Comparison of ENCODE assay signal across 22 cellular contexts in genomic region chr10:120436431-120437142, GRCh38. TPM values are rescaled to one million over a fixed set of nuclear protein-coding genes. Genes with fewer than 3 reads are reported as not detected.
DNase-seq lines count a peak whose midpoint lies in the region; ATAC-seq, FAIRE-seq and TF ChIP-seq lines count a peak whose summit lies in the region.
"Had no signal": no experiment of that assay in that cellular context is flagged by ENCODE, and none has a peak within 500 bp of the region (broad histone marks: within the 10 kb centered on the region; RNA-seq: fewer than 3 reads in every experiment).

No MANE protein-coding gene starts in this region.

- H3K27ac ChIP-seq in HepG2 (ENCODE audit: extremely low read length, insufficient read depth, low read length) (no peak overlapping the region), right lobe of liver (no peak overlapping the region), Panc1 (ENCODE audit: low read length) (no peak overlapping the region)
- H3K27ac ChIP-seq: adrenal gland, stomach, uterus had no signal

- H3K36me3 ChIP-seq in HepG2 (replicated peaks in 1 of 2; ENCODE audit: control insufficient read depth in 1 of 2, insufficient read depth in 2 of 2, low read length in 2 of 2) (no peaks in the 10 kb centered on the region), right lobe of liver (no peaks in the 10 kb centered on the region), Panc1 (ENCODE audit: control insufficient read depth, insufficient read depth, low read length) (no peaks in the 10 kb centered on the region)
- H3K36me3 ChIP-seq: adrenal gland, stomach, uterus had no signal

- H3K4me3 ChIP-seq in HepG2 (replicated peaks in 1 of 3; ENCODE audit: insufficient read depth in 1 of 3, low read depth in 2 of 3, low read length in 3 of 3), result no peak overlapping the region
- no peak overlapping the region for H3K4me3 ChIP-seq in right lobe of liver
- no peak overlapping the region for H3K4me3 ChIP-seq in Panc1 (ENCODE audit: low read depth in 2 of 2, low read length in 2 of 2)
- H3K4me3 ChIP-seq in epithelial cell of esophagus (ENCODE audit: low read length), result no peak overlapping the region
- H3K4me3 ChIP-seq: adrenal gland, stomach, uterus had no signal

- H2AFZ ChIP-seq in HepG2 (ENCODE audit: low read length), result no peak overlapping the region

- FAIRE-seq in HepG2 (lab: Jason Lieb, UNC) (no peak), urothelium cell line (lab: Jason Lieb, UNC) (peak; percentile 46)
- FAIRE-seq: frontal cortex, GM12892 had no signal

- intact Hi-C loops in HepG2 (cut with micrococcal nuclease; ENCODE audit: unreplicated experiment), result no loop called here
- intact Hi-C loops in right lobe of liver (cut with DNase I), result no loop called here
- intact Hi-C loops in Panc1 (cut with micrococcal nuclease; ENCODE audit: unreplicated experiment), result no loop called here

- no peaks in the 10 kb centered on the region for H3K79me2 ChIP-seq in HepG2 (ENCODE audit: insufficient read depth, low read length)

- DNase-seq in HepG2 (ENCODE audit: low spot score) (no peak), right lobe of liver (no peak), Panc1 (ENCODE audit: low read depth, low spot score) (no peak), epithelial cell of esophagus (ENCODE audit: low read depth) (no peak), urothelium cell line (ENCODE audit: low spot score) (no peak), GM20000 (ENCODE audit: low spot score) (no peak)
- DNase-seq: adrenal gland, endodermal cell, H7, KBM-7, NCI-H1092, NCI-H774, stomach, uterus had no signal

- H3K4me1 ChIP-seq in HepG2 (ENCODE audit: insufficient read depth, low read length) (no peaks in the 10 kb centered on the region), right lobe of liver (no peaks in the 10 kb centered on the region), Panc1 (ENCODE audit: control insufficient read depth, insufficient read depth, low read length) (no peaks in the 10 kb centered on the region)
- H3K4me1 ChIP-seq: adrenal gland, stomach, uterus had no signal

- TF ChIP-seq CTCF in HepG2 (CRISPR knock-in tag; IDR thresholded peaks at IDR 0.05) (no peak), right lobe of liver (IDR thresholded peaks at IDR 0.05) (peak in 1 of 4 donors; percentile 7), Panc1 (IDR thresholded peaks at IDR 0.05) (peak; percentile 32), epithelial cell of esophagus (IDR thresholded peaks at IDR 0.05; ENCODE audit: insufficient read depth, low read depth, low read length, missing control alignments) (peak; percentile 26), GM20000 (IDR thresholded peaks at IDR 0.05; ENCODE audit: extremely low read depth, missing control alignments) (no peak)

- CTCF ChIA-PET in HepG2 (lab: Yijun Ruan, JAX; ENCODE audit: low intra/inter-chr PET ratio, low total read pairs), result no interaction called here
- CTCF ChIA-PET in Panc1 (lab: Charles Lee), result interaction anchor here (0.5 kb wide), 1 partner anchor 345 kb away, joined by 7 read pairs; no protein-coding TSS in a partner anchor

- no peak for TF ChIP-seq EP300 in HepG2 (IDR thresholded peaks at IDR 0.05; ENCODE audit: low read depth in 2 of 2, low read length in 2 of 2)
- no peak for TF ChIP-seq EP300 in HepG2 (CRISPR knock-in tag; IDR thresholded peaks at IDR 0.05; ENCODE audit: borderline replicate concordance)

- no peak overlapping the region for H3K9ac ChIP-seq in HepG2 (ENCODE audit: insufficient read depth, low read depth, low read length)

- no peak for TF ChIP-seq RAD21 in HepG2 (CRISPR knock-in tag; IDR thresholded peaks at IDR 0.05)

- H3K27me3 ChIP-seq in HepG2 (ENCODE audit: control insufficient read depth in 1 of 2, insufficient read depth in 2 of 2, low read length in 2 of 2), result peaks cover 0 to 3% of the 10 kb centered on the region in 2 experiments; a peak in 2 of 5 replicates
- H3K27me3 ChIP-seq in right lobe of liver, result no peaks in the 10 kb centered on the region
- no peaks in the 10 kb centered on the region; the same call in 1 of the 2 replicates for H3K27me3 ChIP-seq in Panc1 (ENCODE audit: control insufficient read depth, insufficient read depth, low read length)
- H3K27me3 ChIP-seq: adrenal gland, uterus had no signal

- H3K4me2 ChIP-seq in HepG2 (ENCODE audit: low read depth, low read length), result no peak overlapping the region

- H3K9me3 ChIP-seq in HepG2 (ENCODE audit: low read length) (no peaks in the 10 kb centered on the region), right lobe of liver (no peaks in the 10 kb centered on the region), Panc1 (ENCODE audit: control insufficient read depth, insufficient read depth, low read depth, low read length) (no peaks in the 10 kb centered on the region)
- H3K9me3 ChIP-seq: adrenal gland, stomach, uterus had no signal

- H4K20me1 ChIP-seq in HepG2 (ENCODE audit: insufficient read depth, low read length), result no peaks in the 10 kb centered on the region

- POLR2A ChIA-PET in HepG2 (lab: Yijun Ruan, JAX) (no interaction called here), Panc1 (lab: Charles Lee) (no interaction called here)

- in situ Hi-C loops in HepG2 (cut with HindIII; ENCODE audit: extremely low pct_ligation_motif_present, low pct_unique_long_range_greater_than_20kb) (no loop called here), Panc1 (cut with HindIII; ENCODE audit: low pct_unique_long_range_greater_than_20kb, low sequenced_read_pairs) (no loop called here)

- BruUV-seq in HepG2 (replicated peaks; lab: Mats Ljungman, UMichigan) (no TSS peak), Panc1 (replicated peaks; lab: Mats Ljungman, UMichigan) (no TSS peak)

- WGBS in HepG2 (ENCODE audit: low lambda C conversion rate), result 9% methylated on average over 6 of the region's 7 CpGs
- WGBS in right lobe of liver (ENCODE audit: insufficient coverage, low coverage, low lambda C conversion rate, missing lambda C conversion rate), result 72% methylated on average over 7 of the region's 7 CpGs

- TF ChIP-seq POLR2A in HepG2 (IDR thresholded peaks at IDR 0.05; ENCODE audit: insufficient read depth in 1 of 2, low read depth in 2 of 2, low read length in 2 of 2) (no peak), right lobe of liver (IDR thresholded peaks at IDR 0.05) (no peak)

- ATAC-seq in HepG2 (no peak), right lobe of liver (no peak), Panc1 (no peak), HG02852 (IDR thresholded peaks at IDR 0.05; ENCODE audit: unreplicated experiment) (no peak), HG03097 (IDR thresholded peaks at IDR 0.05; ENCODE audit: low FRiP score, unreplicated experiment) (no peak)
- ATAC-seq: activated CD4-positive, CD25-positive, alpha-beta regulatory T cell treated with anti-CD3 and anti-CD28 coated beads, Interleukin-2, amount 50 U/mL, for 24 hours; activated T-helper 17 cell treated with anti-CD3 and anti-CD28 coated beads, Interleukin-2, amount 50 U/mL, for 72 hours; Right ventricle myocardium inferior had no signal

TF ChIP-seq in HepG2, 621 proteins besides CTCF, POLR2A, EP300 and RAD21:
- TF ChIP-seq MNT (IDR thresholded peaks at IDR 0.05), result peak; percentile 45; the same call in 1 of the 2 replicates
- TF ChIP-seq BRD4 (CRISPR knock-in tag; IDR thresholded peaks at IDR 0.05), result no peak
TF ChIP-seq in HepG2: peak in this region for 1.

RNA-seq across cellular contexts. Expression of gene PLPP4, which starts 20.4 kb away (rescaled TPM):
- total RNA-seq in HepG2 (2016; rRNA removed; fragmentation: Illumina TruSeq; extraction: Trizol) (not detected in 2 replicates), right lobe of liver (under 1 TPM in 5 of 6 experiments, not detected in 1; 0.35 to 0.81 (median 0.37) TPM), Panc1 (2021; ENCODE audit: unreplicated experiment) (0.18 TPM)
- not detected in 2 replicates for total RNA-seq in HepG2 (2016; cell fraction: cytosol; rRNA removed; fragmentation: Illumina TruSeq; extraction: Trizol; ENCODE audit: low read depth)
- not detected in 2 replicates for total RNA-seq in HepG2 (2016; cell fraction: insoluble cytoplasmic fraction; rRNA removed; fragmentation: Illumina TruSeq; extraction: Trizol)
- not detected in 2 replicates for total RNA-seq in HepG2 (2016; cell fraction: membrane; rRNA removed; fragmentation: Illumina TruSeq; extraction: Trizol)
- total RNA-seq in HepG2 (2016; cell fraction: nucleus; rRNA removed; fragmentation: Illumina TruSeq; extraction: Trizol), result not detected in 2 replicates
- polyA plus RNA-seq in HepG2 (2011; rRNA removed), result not detected in 2 replicates
- not detected in 2 replicates for polyA plus RNA-seq in HepG2 (2011; cell fraction: cytosol; rRNA removed)
- not detected in 2 replicates for polyA plus RNA-seq in HepG2 (2011; cell fraction: nucleus; rRNA removed)
- polyA plus RNA-seq in HepG2 (2012), result not detected in 2 replicates
- polyA plus RNA-seq in HepG2 (2016; cell fraction: cytosol; fragmentation: Illumina TruSeq; extraction: Trizol; ENCODE audit: low read depth), result not detected in 2 replicates
- not detected in 2 replicates for polyA plus RNA-seq in HepG2 (2016; cell fraction: insoluble cytoplasmic fraction; fragmentation: Illumina TruSeq; extraction: Trizol; ENCODE audit: low read depth)
- not detected in 2 replicates for polyA plus RNA-seq in HepG2 (2016; cell fraction: membrane; fragmentation: Illumina TruSeq; extraction: Trizol; ENCODE audit: low read depth)
- polyA plus RNA-seq in HepG2 (2016; cell fraction: nucleus; fragmentation: Illumina TruSeq; extraction: Trizol; ENCODE audit: insufficient read depth, low read depth), result not detected in 2 replicates
- not detected in 2 replicates for polyA minus RNA-seq in HepG2 (2011; rRNA and poly(A)+ RNA removed; ENCODE audit: low replicate concordance)
- not detected in 2 replicates for polyA minus RNA-seq in HepG2 (2011; cell fraction: cytosol; rRNA and poly(A)+ RNA removed)
- polyA minus RNA-seq in HepG2 (2011; cell fraction: nucleus; rRNA and poly(A)+ RNA removed), result not detected in 2 replicates
- polyA plus RNA-seq in Panc1 (2012; ENCODE audit: insufficient read length), result not detected
- total RNA-seq: activated T-helper 17 cell treated with anti-CD3 and anti-CD28 coated beads, Interleukin-2, amount 50 U/mL, for 72 hours; adrenal gland; G401; Right ventricle myocardium inferior; stomach had no signal
- polyA plus RNA-seq: stomach had no signal

Comparison
In these comparisons a context has a peak if more than half of its experiments do, and no peak if none do; other contexts are left out.
1. CTCF ChIP-seq: peak in Panc1 (single experiment) and epithelial cell of esophagus (single experiment); none in HepG2 (single experiment) and GM20000 (single experiment).